2 cellular contexts compared by ENCODE assay signal in the genomic region with DNA sequence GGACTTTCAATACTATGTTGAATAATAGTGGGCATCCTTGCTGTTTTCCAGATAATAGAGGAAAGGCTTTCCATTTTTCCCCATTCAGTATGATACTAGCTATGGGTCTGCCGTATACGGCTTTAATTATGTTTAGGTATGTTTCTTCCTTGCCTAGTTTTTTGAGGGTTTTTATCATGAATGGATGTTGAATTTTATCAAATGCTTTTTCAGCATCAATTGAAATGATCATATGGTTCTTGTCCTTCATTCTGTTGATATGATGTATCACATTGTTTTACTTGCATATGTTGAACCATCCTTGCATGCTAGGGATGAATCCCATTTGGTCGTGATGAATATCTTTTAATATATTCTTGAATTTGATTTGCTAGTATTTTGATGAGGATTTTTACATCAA.
TF ChIP-seq lines count a peak whose summit lies in the region.

No MANE protein-coding gene starts in this region.

TF ChIP-seq in A549, 52 proteins besides CTCF, POLR2A, EP300 and RAD21:
- TF ChIP-seq POLR2AphosphoS2 (conservative IDR thresholded peaks at IDR 0.05; ENCODE audit: low read length) (no peak), NFE2L2 (conservative IDR thresholded peaks at IDR 0.05; ENCODE audit: low read length) (no peak), TFCP2L1 (CRISPR knock-in tag; IDR thresholded peaks at IDR 0.05) (no peak), EHMT2 (IDR thresholded peaks at IDR 0.05; ENCODE audit: low read depth) (no peak), RCOR1 (IDR thresholded peaks at IDR 0.05; ENCODE audit: low read depth, low read length) (no peak), MAZ (IDR thresholded peaks at IDR 0.05; ENCODE audit: borderline replicate concordance, low read depth, low read length) (no peak), NR3C1 (IDR thresholded peaks at IDR 0.05) (no peak)

TF ChIP-seq in K562, 482 proteins besides CTCF, POLR2A, EP300 and RAD21:
- TF ChIP-seq, protein P1, sequence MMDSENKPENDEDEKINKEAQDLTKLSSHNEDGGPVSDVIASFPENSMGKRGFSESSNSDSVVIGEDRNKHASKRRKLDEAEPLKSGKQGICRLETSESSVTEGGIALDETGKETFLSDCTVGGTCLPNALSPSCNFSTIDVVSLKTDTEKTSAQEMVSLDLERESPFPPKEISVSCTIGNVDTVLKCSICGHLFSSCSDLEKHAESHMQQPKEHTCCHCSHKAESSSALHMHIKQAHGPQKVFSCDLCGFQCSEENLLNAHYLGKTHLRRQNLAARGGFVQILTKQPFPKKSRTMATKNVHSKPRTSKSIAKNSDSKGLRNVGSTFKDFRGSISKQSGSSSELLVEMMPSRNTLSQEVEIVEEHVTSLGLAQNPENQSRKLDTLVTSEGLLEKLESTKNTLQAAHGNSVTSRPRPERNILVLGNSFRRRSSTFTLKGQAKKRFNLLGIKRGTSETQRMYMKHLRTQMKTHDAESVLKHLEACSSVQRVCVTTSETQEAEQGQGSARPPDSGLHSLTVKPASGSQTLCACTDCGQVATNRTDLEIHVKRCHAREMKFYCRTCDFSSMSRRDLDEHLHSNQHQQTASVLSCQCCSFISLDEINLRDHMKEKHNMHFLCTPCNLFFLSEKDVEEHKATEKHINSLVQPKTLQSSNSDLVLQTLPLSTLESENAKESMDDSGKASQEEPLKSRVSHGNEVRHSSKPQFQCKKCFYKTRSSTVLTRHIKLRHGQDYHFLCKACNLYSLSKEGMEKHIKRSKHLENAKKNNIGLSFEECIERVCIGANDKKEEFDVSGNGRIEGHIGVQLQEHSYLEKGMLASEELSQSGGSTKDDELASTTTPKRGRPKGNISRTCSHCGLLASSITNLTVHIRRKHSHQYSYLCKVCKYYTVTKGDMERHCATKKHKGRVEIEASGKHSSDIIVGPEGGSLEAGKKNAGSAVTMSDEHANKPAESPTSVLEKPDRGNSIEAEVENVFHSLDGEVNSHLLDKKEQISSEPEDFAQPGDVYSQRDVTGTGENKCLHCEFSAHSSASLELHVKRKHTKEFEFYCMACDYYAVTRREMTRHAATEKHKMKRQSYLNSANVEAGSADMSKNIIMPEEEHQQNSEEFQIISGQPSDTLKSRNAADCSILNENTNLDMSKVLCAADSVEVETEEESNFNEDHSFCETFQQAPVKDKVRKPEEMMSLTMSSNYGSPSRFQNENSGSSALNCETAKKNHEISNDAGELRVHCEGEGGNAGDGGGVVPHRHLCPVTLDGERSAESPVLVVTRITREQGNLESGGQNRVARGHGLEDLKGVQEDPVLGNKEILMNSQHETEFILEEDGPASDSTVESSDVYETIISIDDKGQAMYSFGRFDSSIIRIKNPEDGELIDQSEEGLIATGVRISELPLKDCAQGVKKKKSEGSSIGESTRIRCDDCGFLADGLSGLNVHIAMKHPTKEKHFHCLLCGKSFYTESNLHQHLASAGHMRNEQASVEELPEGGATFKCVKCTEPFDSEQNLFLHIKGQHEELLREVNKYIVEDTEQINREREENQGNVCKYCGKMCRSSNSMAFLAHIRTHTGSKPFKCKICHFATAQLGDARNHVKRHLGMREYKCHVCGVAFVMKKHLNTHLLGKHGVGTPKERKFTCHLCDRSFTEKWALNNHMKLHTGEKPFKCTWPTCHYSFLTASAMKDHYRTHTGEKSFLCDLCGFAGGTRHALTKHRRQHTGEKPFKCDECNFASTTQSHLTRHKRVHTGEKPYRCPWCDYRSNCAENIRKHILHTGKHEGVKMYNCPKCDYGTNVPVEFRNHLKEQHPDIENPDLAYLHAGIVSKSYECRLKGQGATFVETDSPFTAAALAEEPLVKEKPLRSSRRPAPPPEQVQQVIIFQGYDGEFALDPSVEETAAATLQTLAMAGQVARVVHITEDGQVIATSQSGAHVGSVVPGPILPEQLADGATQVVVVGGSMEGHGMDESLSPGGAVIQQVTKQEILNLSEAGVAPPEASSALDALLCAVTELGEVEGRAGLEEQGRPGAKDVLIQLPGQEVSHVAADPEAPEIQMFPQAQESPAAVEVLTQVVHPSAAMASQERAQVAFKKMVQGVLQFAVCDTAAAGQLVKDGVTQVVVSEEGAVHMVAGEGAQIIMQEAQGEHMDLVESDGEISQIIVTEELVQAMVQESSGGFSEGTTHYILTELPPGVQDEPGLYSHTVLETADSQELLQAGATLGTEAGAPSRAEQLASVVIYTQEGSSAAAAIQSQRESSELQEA (IDR thresholded peaks at IDR 0.05; ENCODE audit: low read depth), result no peak
- no peak for TF ChIP-seq BCL6 (CRISPR knock-in tag; IDR thresholded peaks at IDR 0.05)
- TF ChIP-seq, protein P2, sequence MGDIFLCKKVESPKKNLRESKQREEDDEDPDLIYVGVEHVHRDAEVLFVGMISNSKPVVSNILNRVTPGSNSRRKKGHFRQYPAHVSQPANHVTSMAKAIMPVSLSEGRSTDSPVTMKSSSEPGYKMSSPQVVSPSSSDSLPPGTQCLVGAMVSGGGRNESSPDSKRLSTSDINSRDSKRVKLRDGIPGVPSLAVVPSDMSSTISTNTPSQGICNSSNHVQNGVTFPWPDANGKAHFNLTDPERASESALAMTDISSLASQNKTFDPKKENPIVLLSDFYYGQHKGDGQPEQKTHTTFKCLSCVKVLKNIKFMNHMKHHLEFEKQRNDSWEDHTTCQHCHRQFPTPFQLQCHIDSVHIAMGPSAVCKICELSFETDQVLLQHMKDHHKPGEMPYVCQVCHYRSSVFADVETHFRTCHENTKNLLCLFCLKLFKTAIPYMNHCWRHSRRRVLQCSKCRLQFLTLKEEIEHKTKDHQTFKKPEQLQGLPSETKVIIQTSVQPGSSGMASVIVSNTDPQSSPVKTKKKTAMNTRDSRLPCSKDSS (IDR thresholded peaks at IDR 0.05; ENCODE audit: low read depth, partially characterized antibody), result peak; percentile 89
- no peak for TF ChIP-seq BHLHE40 (IDR thresholded peaks at IDR 0.05; ENCODE audit: low read length)
- TF ChIP-seq XRCC3 (IDR thresholded peaks at IDR 0.05), result peak; percentile 85; the same call in 1 of the 2 replicates
- peak in 1 of 2 experiments; percentile 87; a peak in 2 of 3 replicates for TF ChIP-seq CBX3 (IDR thresholded peaks at IDR 0.05; ENCODE audit: borderline replicate concordance in 1 of 2, low read length in 2 of 2)
- no peak for TF ChIP-seq CCAR2 (IDR thresholded peaks at IDR 0.05; ENCODE audit: low read depth, low read length)
- TF ChIP-seq TRIM28 (IDR thresholded peaks at IDR 0.05), result peak; percentile 96
- peak; percentile 100 for TF ChIP-seq ZNF324 (CRISPR knock-in tag; IDR thresholded peaks at IDR 0.05)
- TF ChIP-seq TRIM24 (IDR thresholded peaks at IDR 0.05), result peak in 1 of 2 experiments; percentile 68; a peak in 2 of 4 replicates
- peak; percentile 65; the same call in 1 of the 2 replicates for TF ChIP-seq EHMT2 (IDR thresholded peaks at IDR 0.05)
- no peak for TF ChIP-seq ZFX (CRISPR knock-in tag; IDR thresholded peaks at IDR 0.05)
- TF ChIP-seq MBD2 (IDR thresholded peaks at IDR 0.05; ENCODE audit: borderline replicate concordance, low read depth), result no peak
- TF ChIP-seq BRD9 (IDR thresholded peaks at IDR 0.05; ENCODE audit: low read depth, partially characterized antibody), result no peak
- no peak for TF ChIP-seq ZNF212 (CRISPR knock-in tag; IDR thresholded peaks at IDR 0.05)
- TF ChIP-seq NCOA4 (IDR thresholded peaks at IDR 0.05; ENCODE audit: partially characterized antibody), result no peak
- no peak for TF ChIP-seq SAP30 (IDR thresholded peaks at IDR 0.05; ENCODE audit: borderline replicate concordance, insufficient read depth, low read depth, low read length, poor library complexity, severe bottlenecking)
